Comparison of ENCODE assay signal across 7 cellular contexts in genomic region chr6:13766201-13766634, GRCh38. TPM values are rescaled to one million over a fixed set of nuclear protein-coding genes. Genes with fewer than 3 reads are reported as not detected.
A peak's percentile ranks its signal among the peaks of the same experiment; 100 is the strongest.
DNase-seq lines count a peak whose midpoint lies in the region; ATAC-seq and TF ChIP-seq lines count a peak whose summit lies in the region.

No MANE protein-coding gene starts in this region.

- no peaks in the 10 kb centered on the region for H3K36me3 ChIP-seq in CD8-positive, alpha-beta memory T cell (ENCODE audit: insufficient read depth, low read length)
- no peaks in the 10 kb centered on the region for H3K36me3 ChIP-seq in mucosa of descending colon (ENCODE audit: low read depth)

- H3K9me3 Mint-ChIP-seq in CD8-positive, alpha-beta memory T cell: no peaks in the 10 kb centered on the region

- no peaks in the 10 kb centered on the region for H3K27me3 ChIP-seq in CD8-positive, alpha-beta memory T cell (ENCODE audit: insufficient read depth, low read length, poor library complexity, severe bottlenecking)

- POLR2A ChIA-PET in CD8-positive, alpha-beta memory T cell (lab: Charles Lee): no interaction called here

- H3K27ac ChIP-seq in CD8-positive, alpha-beta memory T cell (ENCODE audit: low read depth, low read length): no peak overlapping the region

- H3K4me1 Mint-ChIP-seq in CD8-positive, alpha-beta memory T cell: peaks cover 31 to 47% (median 45%) of the 10 kb centered on the region in 3 donors

- no peak for ATAC-seq in mucosa of descending colon

- intact Hi-C loops in mucosa of descending colon (cut with DNase I, micrococcal nuclease): no loop called here

- TF ChIP-seq CTCF in choroid plexus epithelial cell (conservative IDR thresholded peaks at IDR 0.05; ENCODE audit: low read depth, low read length): no peak
- no peak for TF ChIP-seq CTCF in retinal pigment epithelial cell (conservative IDR thresholded peaks at IDR 0.05; ENCODE audit: low read depth, low read length)
- TF ChIP-seq CTCF in mucosa of descending colon (IDR thresholded peaks at IDR 0.05): no peak

- H3K4me3 ChIP-seq in choroid plexus epithelial cell (ENCODE audit: low read depth, low read length): no peak overlapping the region
- H3K4me3 ChIP-seq in retinal pigment epithelial cell (ENCODE audit: low read length): no peak overlapping the region
- no peak overlapping the region for H3K4me3 ChIP-seq in CD8-positive, alpha-beta memory T cell (ENCODE audit: low read length)
- H3K4me3 ChIP-seq in mucosa of descending colon: no peak overlapping the region

- no peak overlapping the region for H3K27ac Mint-ChIP-seq in CD8-positive, alpha-beta memory T cell

- CTCF ChIA-PET in CD8-positive, alpha-beta memory T cell (lab: Charles Lee): interaction anchor here (0.8 to 1.1 kb wide), 2 partner anchors 66 to 151 kb away, joined by 3 to 6 read pairs; partner anchors contain the start of gene NOL7

- no peaks in the 10 kb centered on the region for H3K9me3 ChIP-seq in CD8-positive, alpha-beta memory T cell (ENCODE audit: low read length)
- no peaks in the 10 kb centered on the region for H3K9me3 ChIP-seq in mucosa of descending colon

- H3K27me3 Mint-ChIP-seq in CD8-positive, alpha-beta memory T cell: peaks cover 0 to 3% of the 10 kb centered on the region in 2 donors

- H3K4me3 Mint-ChIP-seq in CD8-positive, alpha-beta memory T cell: peak overlapping the region in 2 of 7 donors; percentile 1 to 20

- H3K36me3 Mint-ChIP-seq in CD8-positive, alpha-beta memory T cell: no peaks in the 10 kb centered on the region

- DNase-seq in GM04504 (ENCODE audit: low read depth) (peak; percentile 49), NCI-H524 treated with DMSO at 0.1 percent for 48 hours (lab: John Stamatoyannopoulos, UW) (peak; percentile 21), choroid plexus epithelial cell (ENCODE audit: low read depth) (peak; percentile 63), retinal pigment epithelial cell (ENCODE audit: low read depth) (peak; percentile 74), mucosa of descending colon (no peak)
- no peak for DNase-seq in CD8-positive, alpha-beta memory T cell
- no peak for DNase-seq in activated CD8-positive, alpha-beta memory T cell treated with anti-CD3 and anti-CD28 coated beads for 24 hours

- H3K4me1 ChIP-seq in CD8-positive, alpha-beta memory T cell (ENCODE audit: insufficient read depth, low read length): peaks cover 28% of the 10 kb centered on the region
- H3K4me1 ChIP-seq in mucosa of descending colon (ENCODE audit: low read depth): peaks cover 3% of the 10 kb centered on the region

RNA-seq across cellular contexts. Expression of gene MCUR1, which starts 48.1 kb away (rescaled TPM):
- 10 to 100 TPM; 50.9 to 54.8 TPM for total RNA-seq in CD8-positive, alpha-beta memory T cell
- polyA plus RNA-seq in CD8-positive, alpha-beta memory T cell: 8.4 TPM
- 10 to 100 TPM; 26.2 to 45.4 (median 33.6) TPM for total RNA-seq in mucosa of descending colon

RNA-seq across cellular contexts. Expression of gene RANBP9, which starts 54.6 kb away (rescaled TPM):
- 10 to 100 TPM; 45.4 to 47.0 TPM for total RNA-seq in CD8-positive, alpha-beta memory T cell
- polyA plus RNA-seq in CD8-positive, alpha-beta memory T cell: 6.2 TPM
- 10 to 100 TPM; 33.4 to 58.4 (median 38.7) TPM for total RNA-seq in mucosa of descending colon

Comparison
In these comparisons a context has a peak if more than half of its experiments do, and no peak if none do; other contexts are left out.
1. DNase-seq: peak in GM04504 (single experiment), NCI-H524 treated with DMSO at 0.1 percent for 48 hours (single experiment), choroid plexus epithelial cell (single experiment) and retinal pigment epithelial cell (single experiment); none in CD8-positive, alpha-beta memory T cell (0 of 5), mucosa of descending colon (0 of 3) and activated CD8-positive, alpha-beta memory T cell treated with anti-CD3 and anti-CD28 coated beads for 24 hours (single experiment).